ENCODE assay signal across 21 cellular contexts in genomic region chr20:19314619-19315018, GRCh38.
DNase-seq lines count a peak whose midpoint lies in the region; ATAC-seq and TF ChIP-seq lines count a peak whose summit lies in the region.
"Had no signal": no experiment of that assay in that cellular context is flagged by ENCODE, and none has a peak within 500 bp of the region (broad histone marks: within the 10 kb centered on the region; RNA-seq: fewer than 3 reads in every experiment).

No MANE protein-coding gene starts in this region.

- no peaks in the 10 kb centered on the region for H3K36me3 Mint-ChIP-seq in type B pancreatic cell
- H3K36me3 Mint-ChIP-seq: CD4-positive, CD25-positive, alpha-beta regulatory T cell had no signal

- H3K27me3 Mint-ChIP-seq in type B pancreatic cell = no peaks in the 10 kb centered on the region
- H3K27me3 Mint-ChIP-seq: CD4-positive, CD25-positive, alpha-beta regulatory T cell had no signal

- H3K4me1 ChIP-seq in right atrium auricular region (no peaks in the 10 kb centered on the region), heart left ventricle (peaks cover 0 to 9% (median 0%) of the 10 kb centered on the region in 12 donors)
- H3K4me1 ChIP-seq: BE2C, HAP-1 had no signal

- peaks cover 20% of the 10 kb centered on the region for H3K4me1 Mint-ChIP-seq in type B pancreatic cell (ENCODE audit: unreplicated experiment)
- H3K4me1 Mint-ChIP-seq: CD4-positive, CD25-positive, alpha-beta regulatory T cell had no signal

- H3K27ac Mint-ChIP-seq in type B pancreatic cell = no peak overlapping the region

- TF ChIP-seq POLR2A in heart left ventricle (IDR thresholded peaks at IDR 0.05) = no peak

- H3K4me3 Mint-ChIP-seq in type B pancreatic cell = no peak overlapping the region
- H3K4me3 Mint-ChIP-seq: CD4-positive, CD25-positive, alpha-beta regulatory T cell had no signal

- H3K9me3 ChIP-seq in right atrium auricular region = no peaks in the 10 kb centered on the region
- H3K9me3 ChIP-seq in heart left ventricle = no peaks in the 10 kb centered on the region
- H3K9me3 ChIP-seq in MG63 = no peaks in the 10 kb centered on the region
- H3K9me3 ChIP-seq: BE2C, HAP-1 had no signal

- no peak for TF ChIP-seq CTCF in right atrium auricular region (IDR thresholded peaks at IDR 0.05)
- TF ChIP-seq CTCF in heart left ventricle (IDR thresholded peaks at IDR 0.05) = no peak
- no peak for TF ChIP-seq CTCF in epithelial cell of esophagus (IDR thresholded peaks at IDR 0.05; ENCODE audit: insufficient read depth, low read depth, low read length, missing control alignments)
- TF ChIP-seq CTCF in type B pancreatic cell (conservative IDR thresholded peaks at IDR 0.05) = no peak
- TF ChIP-seq CTCF in coronary artery (IDR thresholded peaks at IDR 0.05) = no peak

- no peaks in the 10 kb centered on the region for H3K9me3 Mint-ChIP-seq in type B pancreatic cell

- H3K4me3 ChIP-seq in right atrium auricular region (no peak overlapping the region), heart left ventricle (no peak overlapping the region), epithelial cell of esophagus (ENCODE audit: low read length) (no peak overlapping the region), coronary artery (no peak overlapping the region), MG63 (no peak overlapping the region)
- H3K4me3 ChIP-seq: HAP-1 had no signal

- H3K36me3 ChIP-seq in right atrium auricular region (no peaks in the 10 kb centered on the region), heart left ventricle (no peaks in the 10 kb centered on the region), MG63 (no peaks in the 10 kb centered on the region)
- H3K36me3 ChIP-seq: BE2C, HAP-1 had no signal

- peak; percentile 52 for DNase-seq in right atrium auricular region (ENCODE audit: low spot score)
- no peak for DNase-seq in heart left ventricle
- DNase-seq in epithelial cell of esophagus (ENCODE audit: low read depth) = peak; percentile 94
- peak; percentile 45 for DNase-seq in left kidney (ENCODE audit: low read depth, low spot score)
- DNase-seq in type B pancreatic cell (ENCODE audit: extremely low spot score, unreplicated experiment) = peak; percentile 25
- no peak for DNase-seq in activated CD8-positive, alpha-beta memory T cell treated with anti-CD3 and anti-CD28 coated beads, Interleukin-2, amount 50 U/mL, for 4 hours
- DNase-seq in coronary artery (ENCODE audit: low spot score) = no peak
- no peak for DNase-seq in MG63
- DNase-seq: BE2C; CD4-positive, CD25-positive, alpha-beta regulatory T cell; COR-L47; DMS 273 treated with DMSO at 0.1 percent for 48 hours; DND-41; Kasumi-1; NCI-H1105 treated with DMSO at 0.1 percent for 48 hours; NCI-H1694; NCI-H2081 treated with DMSO at 0.1 percent for 48 hours; NCI-H510A; NCI-H748 treated with DMSO at 0.1 percent for 48 hours; SIG-M5 had no signal

- 72 to 89% (median 82%) methylated on average over 4 to 7 of the region's 7 CpGs for WGBS in heart left ventricle, 4 donors

- intact Hi-C loops in heart left ventricle (cut with DNase I) = loop anchor here in 1 of 10 donors (10.0 kb wide), 1 partner anchor 80 kb away; no protein-coding TSS in a partner anchor

- H3K27me3 ChIP-seq in right atrium auricular region (no peaks in the 10 kb centered on the region), heart left ventricle (no peaks in the 10 kb centered on the region), MG63 (no peaks in the 10 kb centered on the region)
- H3K27me3 ChIP-seq: BE2C had no signal

- ATAC-seq in heart left ventricle = no peak

- H3K27ac ChIP-seq in right atrium auricular region (no peak overlapping the region), heart left ventricle (no peak overlapping the region), coronary artery (no peak overlapping the region)

Comparison
In these comparisons a context has a peak if more than half of its experiments do, and no peak if none do; other contexts are left out.
1. DNase-seq: peak in right atrium auricular region (single experiment), epithelial cell of esophagus (single experiment), left kidney (single experiment) and type B pancreatic cell (single experiment); none in heart left ventricle (0 of 5), activated CD8-positive, alpha-beta memory T cell treated with anti-CD3 and anti-CD28 coated beads, Interleukin-2, amount 50 U/mL, for 4 hours (single experiment), coronary artery (single experiment) and MG63 (single experiment).